ENCODE assay signal across 12 cellular contexts in genomic region chr5:80864706-80865435, GRCh38.
A peak's percentile ranks its signal among the peaks of the same experiment; 100 is the strongest.
DNase-seq lines count a peak whose midpoint lies in the region; ATAC-seq, FAIRE-seq and TF ChIP-seq lines count a peak whose summit lies in the region.
"Had no signal": no experiment of that assay in that cellular context is flagged by ENCODE, and none has a peak within 500 bp of the region (broad histone marks: within the 10 kb centered on the region; RNA-seq: fewer than 3 reads in every experiment).

No MANE protein-coding gene starts in this region.

- TF ChIP-seq CTCF in OCI-LY3 (IDR thresholded peaks at IDR 0.05; ENCODE audit: low read depth, low read length) (no peak), nephron progenitor cell (IDR thresholded peaks at IDR 0.05) (no peak)

- H2AFZ ChIP-seq in OCI-LY3 (ENCODE audit: low read depth, low read length) = no peak overlapping the region

- no peaks in the 10 kb centered on the region for H3K9me3 ChIP-seq in OCI-LY3 (ENCODE audit: insufficient read depth, low read length)
- H3K9me3 ChIP-seq: stomach had no signal

- no peaks in the 10 kb centered on the region for H3K4me1 Mint-ChIP-seq in nephron progenitor cell

- intact Hi-C loops in left ventricle myocardium superior (cut with micrococcal nuclease) = no loop called here

- ATAC-seq in GM18520 (IDR thresholded peaks at IDR 0.05; ENCODE audit: unreplicated experiment) (peak; percentile 30), HG02610 (IDR thresholded peaks at IDR 0.05; ENCODE audit: unreplicated experiment) (peak; percentile 89), left ventricle myocardium superior (no peak)

- H3K36me3 Mint-ChIP-seq in nephron progenitor cell (ENCODE audit: low read depth) = peaks cover 32% of the 10 kb centered on the region

- H3K4me3 Mint-ChIP-seq in nephron progenitor cell = no peak overlapping the region

- H3K36me3 ChIP-seq in OCI-LY3 (replicated peaks; ENCODE audit: low read depth, low read length) = peaks cover 10% of the 10 kb centered on the region

- peak overlapping the region; percentile 79 for H3K27ac ChIP-seq in OCI-LY3 (ENCODE audit: low read length)
- H3K27ac ChIP-seq: BLaER1 treated with 17β-estradiol and CSF1 and Interleukin-3, amounts not matched to agents 10 nM and 100 nM; stomach had no signal

- DNase-seq in NCI-H2196 treated with DMSO at 0.1 percent for 48 hours (lab: John Stamatoyannopoulos, UW; ENCODE audit: unreplicated experiment) = no peak
- no peak for DNase-seq in nephron progenitor cell
- DNase-seq in left ventricle myocardium superior = no peak
- no peak for DNase-seq in NCI-H187 (lab: John Stamatoyannopoulos, UW)
- DNase-seq: glutamatergic neuron, nucleus accumbens, stomach had no signal

- H3K27me3 ChIP-seq in OCI-LY3 (ENCODE audit: low read depth, low read length) = no peaks in the 10 kb centered on the region
- H3K27me3 ChIP-seq: BLaER1 treated with 17β-estradiol and CSF1 and Interleukin-3, amounts not matched to agents 10 nM and 100 nM; stomach had no signal

- no peaks in the 10 kb centered on the region for H3K79me2 ChIP-seq in OCI-LY3 (ENCODE audit: low read length)

- H3K4me3 ChIP-seq in OCI-LY3 (ENCODE audit: low read length) = peak overlapping the region; percentile 52
- H3K4me3 ChIP-seq: BLaER1 treated with 17β-estradiol and CSF1 and Interleukin-3, amounts not matched to agents 10 nM and 100 nM; stomach had no signal

- peak; percentile 46 for FAIRE-seq in G401.6 (lab: Jason Lieb, UNC)

- H4K20me1 ChIP-seq in OCI-LY3 (ENCODE audit: insufficient read depth, low read length) = no peaks in the 10 kb centered on the region
- H4K20me1 ChIP-seq: BLaER1 treated with 17β-estradiol and CSF1 and Interleukin-3, amounts not matched to agents 10 nM and 100 nM had no signal

- H3K9me3 Mint-ChIP-seq in nephron progenitor cell = no peaks in the 10 kb centered on the region

- peaks cover 56% of the 10 kb centered on the region for H3K4me1 ChIP-seq in OCI-LY3 (ENCODE audit: low read length)
- H3K4me1 ChIP-seq: stomach had no signal

- H3K9ac ChIP-seq in OCI-LY3 (ENCODE audit: low read length) = peak overlapping the region; percentile 35; the same call in 1 of the 2 replicates
- H3K9ac ChIP-seq: BLaER1 treated with 17β-estradiol and CSF1 and Interleukin-3, amounts not matched to agents 10 nM and 100 nM had no signal

- H3K4me2 ChIP-seq in OCI-LY3 (ENCODE audit: low read length) = peak overlapping the region; percentile 84
- H3K4me2 ChIP-seq: BLaER1 treated with 17β-estradiol and CSF1 and Interleukin-3, amounts not matched to agents 10 nM and 100 nM had no signal

- H3K27me3 Mint-ChIP-seq in nephron progenitor cell (ENCODE audit: low read depth, poor library complexity) = no peaks in the 10 kb centered on the region

- H3K27ac Mint-ChIP-seq in nephron progenitor cell = no peak overlapping the region
